8 cellular contexts compared by ENCODE assay signal in the genomic region with DNA sequence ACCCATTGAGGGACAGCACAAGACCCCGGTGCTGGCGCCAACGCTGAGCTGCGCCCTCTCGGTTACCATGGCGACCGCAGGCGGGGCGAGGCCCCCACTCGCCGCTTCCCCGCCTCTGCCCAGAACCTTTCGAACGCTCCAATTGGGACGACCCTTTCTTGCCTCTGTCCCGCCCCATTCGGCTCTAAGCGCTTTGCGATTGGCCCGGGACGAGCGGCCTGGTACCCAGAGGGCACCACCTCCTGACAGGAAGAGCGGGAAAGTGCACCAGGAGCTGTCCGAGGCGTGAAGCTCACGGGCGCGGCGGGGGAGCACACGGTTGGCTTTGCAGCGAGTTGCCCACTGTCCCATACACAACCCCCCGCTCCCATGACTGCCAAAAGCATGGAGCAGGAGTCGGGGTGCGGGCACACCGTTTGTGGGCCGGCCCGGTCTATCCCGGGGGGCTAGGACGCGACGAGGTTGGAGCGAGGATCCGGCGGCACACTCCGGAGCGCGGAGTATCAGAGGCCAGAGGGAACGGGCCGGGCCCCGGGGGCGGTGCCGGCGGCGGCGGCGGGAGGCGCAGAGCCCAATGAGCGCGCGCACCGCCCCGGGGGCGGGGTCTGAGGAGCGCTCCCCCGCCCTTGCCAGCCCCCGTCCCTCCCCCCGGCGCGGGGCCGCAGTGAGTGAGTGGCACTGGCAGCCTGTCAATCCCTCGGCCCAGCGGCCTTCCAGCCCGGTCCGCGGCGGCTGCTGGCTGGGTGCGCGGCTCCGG. TPM values are rescaled to one million over a fixed set of nuclear protein-coding genes. Genes with fewer than 3 reads are reported as not detected.
DNase-seq lines count a peak whose midpoint lies in the region; ATAC-seq and TF ChIP-seq lines count a peak whose summit lies in the region.

No MANE protein-coding gene starts in this region.

- peak overlapping the region; percentile 100 for H3K4me3 Mint-ChIP-seq in CD4-positive, alpha-beta T cell
- peak overlapping the region; percentile 87 for H3K4me3 Mint-ChIP-seq in activated CD8-positive, alpha-beta T cell treated with anti-CD3 and anti-CD28 coated beads for 36 hours

- no peaks in the 10 kb centered on the region for H3K36me3 ChIP-seq in lower lobe of right lung

- peaks cover 16% of the 10 kb centered on the region for H3K36me3 Mint-ChIP-seq in CD4-positive, alpha-beta T cell (ENCODE audit: low read depth)
- peaks cover 8% of the 10 kb centered on the region for H3K36me3 Mint-ChIP-seq in activated CD8-positive, alpha-beta T cell treated with anti-CD3 and anti-CD28 coated beads for 36 hours (ENCODE audit: low read depth)

- TF ChIP-seq CTCF in CD4-positive, alpha-beta T cell (IDR thresholded peaks at IDR 0.05): no peak
- no peak for TF ChIP-seq CTCF in activated CD8-positive, alpha-beta T cell treated with anti-CD3 and anti-CD28 coated beads for 36 hours (IDR thresholded peaks at IDR 0.05)
- no peak for TF ChIP-seq CTCF in lower lobe of right lung (IDR thresholded peaks at IDR 0.05)

- peak overlapping the region; percentile 63 for H3K4me3 ChIP-seq in lower lobe of right lung

- no peaks in the 10 kb centered on the region for H3K9me3 Mint-ChIP-seq in CD4-positive, alpha-beta T cell
- no peaks in the 10 kb centered on the region for H3K9me3 Mint-ChIP-seq in activated CD8-positive, alpha-beta T cell treated with anti-CD3 and anti-CD28 coated beads for 36 hours

- H3K27me3 Mint-ChIP-seq in CD4-positive, alpha-beta T cell: no peaks in the 10 kb centered on the region
- H3K27me3 Mint-ChIP-seq in activated CD8-positive, alpha-beta T cell treated with anti-CD3 and anti-CD28 coated beads for 36 hours: peaks cover 3% of the 10 kb centered on the region

- CTCF ChIA-PET in CD4-positive, alpha-beta T cell (lab: Charles Lee): no interaction called here
- CTCF ChIA-PET in activated CD8-positive, alpha-beta T cell treated with anti-CD3 and anti-CD28 coated beads for 36 hours (lab: Charles Lee): interaction anchor here (0.7 to 1.3 kb wide), 2 partner anchors 39 to 42 kb away, joined by 3 to 7 read pairs; partner anchors contain the start of gene MAPKAP1

- peaks cover 33% of the 10 kb centered on the region for H3K4me1 ChIP-seq in lower lobe of right lung

- POLR2A ChIA-PET in CD4-positive, alpha-beta T cell (lab: Charles Lee): interaction anchor here (0.5 to 1.9 kb wide), 4 partner anchors 10 to 83 kb away, joined by 3 to 9 read pairs (median 6); partner anchors contain the start of gene MAPKAP1
- POLR2A ChIA-PET in activated CD8-positive, alpha-beta T cell treated with anti-CD3 and anti-CD28 coated beads for 36 hours (lab: Charles Lee): interaction anchor here (1.2 to 1.9 kb wide), 3 partner anchors 15 to 43 kb away, joined by 3 to 8 read pairs (median 4); partner anchors contain the start of gene MAPKAP1

- no peaks in the 10 kb centered on the region for H3K9me3 ChIP-seq in CD4-positive, alpha-beta T cell (ENCODE audit: control insufficient read depth, low read length)
- no peaks in the 10 kb centered on the region for H3K9me3 ChIP-seq in lower lobe of right lung

- intact Hi-C loops in CD4-positive, alpha-beta T cell (cut with DNase I, micrococcal nuclease): loop anchor here (2.0 to 10.0 kb wide), 6 partner anchors 39 to 1331 kb away; partner anchors contain the start of genes HSPA5 (in 1 of the 2), MAPKAP1 (in 1 of the 2) and PSMB7 (in 1 of the 2)
- intact Hi-C loops in activated CD8-positive, alpha-beta T cell treated with anti-CD3 and anti-CD28 coated beads for 36 hours (cut with micrococcal nuclease): loop anchor here (5.0 kb wide), 1 partner anchor 99 kb away; no protein-coding TSS in a partner anchor
- intact Hi-C loops in lower lobe of right lung (cut with DNase I): no loop called here

- no peaks in the 10 kb centered on the region for H3K27me3 ChIP-seq in CD4-positive, alpha-beta T cell (ENCODE audit: control insufficient read depth, insufficient read depth, low read length)
- H3K27me3 ChIP-seq in lower lobe of right lung (ENCODE audit: low read depth): no peaks in the 10 kb centered on the region

- H3K27ac ChIP-seq in CD4-positive, alpha-beta T cell (ENCODE audit: low read depth, low read length): peak overlapping the region; percentile 56
- H3K27ac ChIP-seq in lower lobe of right lung: peak overlapping the region; percentile 79

- H3K27ac Mint-ChIP-seq in CD4-positive, alpha-beta T cell: peak overlapping the region; percentile 91
- peak overlapping the region; percentile 92 for H3K27ac Mint-ChIP-seq in activated CD8-positive, alpha-beta T cell treated with anti-CD3 and anti-CD28 coated beads for 36 hours

- peak; percentile 78 to 93 (median 88) for DNase-seq in CD4-positive, alpha-beta T cell
- DNase-seq in HK-2 (ENCODE audit: unreplicated experiment): peak; percentile 99
- peak; percentile 95 for DNase-seq in NCI-H82 treated with DMSO at 0.1 percent for 48 hours (lab: John Stamatoyannopoulos, UW; ENCODE audit: unreplicated experiment)
- DNase-seq in activated CD8-positive, alpha-beta T cell treated with anti-CD3 and anti-CD28 coated beads for 36 hours: peak; percentile 92
- peak; percentile 95 for DNase-seq in ecto neural progenitor cell (ENCODE audit: low spot score)
- DNase-seq in lower lobe of right lung: peak; percentile 96
- peak; percentile 78 to 89 (median 82) for DNase-seq in stimulated activated CD4-positive, alpha-beta T cell treated with anti-CD3 and anti-CD28 coated beads, TNF-alpha, amount 100 ng/mL, for 1 hour (ENCODE audit: low read depth in 3 of 3, low spot score in 1 of 3)

- H3K4me1 Mint-ChIP-seq in CD4-positive, alpha-beta T cell (ENCODE audit: low read depth): peaks cover 37% of the 10 kb centered on the region
- H3K4me1 Mint-ChIP-seq in activated CD8-positive, alpha-beta T cell treated with anti-CD3 and anti-CD28 coated beads for 36 hours (ENCODE audit: low read depth): peaks cover 29% of the 10 kb centered on the region

- peak; percentile 83 for ATAC-seq in CD4-positive, alpha-beta T cell (ENCODE audit: poor library complexity)
- peak; percentile 58 for ATAC-seq in GM19452 (IDR thresholded peaks at IDR 0.05; ENCODE audit: unreplicated experiment)
- ATAC-seq in activated CD8-positive, alpha-beta T cell treated with anti-CD3 and anti-CD28 coated beads for 36 hours: peak; percentile 85
- ATAC-seq in lower lobe of right lung: peak; percentile 97 to 98

RNA-seq across cellular contexts. Expression of gene PBX3, which starts 1.0 kb away (rescaled TPM):
- 10 to 100 TPM; 25.3 to 30.8 TPM for total RNA-seq in CD4-positive, alpha-beta T cell
- 10 to 100 TPM; 11.5 to 14.1 TPM for total RNA-seq in activated CD8-positive, alpha-beta T cell treated with anti-CD3 and anti-CD28 coated beads for 36 hours
- 46.1 TPM for total RNA-seq in lower lobe of right lung

RNA-seq across cellular contexts. Expression of gene MAPKAP1, which starts 39.2 kb away (rescaled TPM):
- total RNA-seq in CD4-positive, alpha-beta T cell: 10 to 100 TPM; 40.3 to 44.9 TPM
- 10 to 100 TPM; 58.8 to 62.4 TPM for total RNA-seq in activated CD8-positive, alpha-beta T cell treated with anti-CD3 and anti-CD28 coated beads for 36 hours
- 71.5 TPM for total RNA-seq in lower lobe of right lung

Comparison
In these comparisons a context has a peak if more than half of its experiments do, and no peak if none do; other contexts are left out.
1. Peak in every context shown above with its lines: DNase-seq, ATAC-seq, H3K4me3 ChIP-seq and H3K27ac ChIP-seq.